Comparison of ENCODE assay signal across 1 cellular context in genomic region chr6:47061631-47062300, GRCh38.
TF ChIP-seq lines count a peak whose summit lies in the region.

No MANE protein-coding gene starts in this region.

TF ChIP-seq in GM23338, 12 proteins besides CTCF, POLR2A, EP300 and RAD21 (continued from another document):
- TF ChIP-seq ZNF462 (CRISPR knock-in tag; IDR thresholded peaks at IDR 0.05) = no peak
- TF ChIP-seq, protein P1, sequence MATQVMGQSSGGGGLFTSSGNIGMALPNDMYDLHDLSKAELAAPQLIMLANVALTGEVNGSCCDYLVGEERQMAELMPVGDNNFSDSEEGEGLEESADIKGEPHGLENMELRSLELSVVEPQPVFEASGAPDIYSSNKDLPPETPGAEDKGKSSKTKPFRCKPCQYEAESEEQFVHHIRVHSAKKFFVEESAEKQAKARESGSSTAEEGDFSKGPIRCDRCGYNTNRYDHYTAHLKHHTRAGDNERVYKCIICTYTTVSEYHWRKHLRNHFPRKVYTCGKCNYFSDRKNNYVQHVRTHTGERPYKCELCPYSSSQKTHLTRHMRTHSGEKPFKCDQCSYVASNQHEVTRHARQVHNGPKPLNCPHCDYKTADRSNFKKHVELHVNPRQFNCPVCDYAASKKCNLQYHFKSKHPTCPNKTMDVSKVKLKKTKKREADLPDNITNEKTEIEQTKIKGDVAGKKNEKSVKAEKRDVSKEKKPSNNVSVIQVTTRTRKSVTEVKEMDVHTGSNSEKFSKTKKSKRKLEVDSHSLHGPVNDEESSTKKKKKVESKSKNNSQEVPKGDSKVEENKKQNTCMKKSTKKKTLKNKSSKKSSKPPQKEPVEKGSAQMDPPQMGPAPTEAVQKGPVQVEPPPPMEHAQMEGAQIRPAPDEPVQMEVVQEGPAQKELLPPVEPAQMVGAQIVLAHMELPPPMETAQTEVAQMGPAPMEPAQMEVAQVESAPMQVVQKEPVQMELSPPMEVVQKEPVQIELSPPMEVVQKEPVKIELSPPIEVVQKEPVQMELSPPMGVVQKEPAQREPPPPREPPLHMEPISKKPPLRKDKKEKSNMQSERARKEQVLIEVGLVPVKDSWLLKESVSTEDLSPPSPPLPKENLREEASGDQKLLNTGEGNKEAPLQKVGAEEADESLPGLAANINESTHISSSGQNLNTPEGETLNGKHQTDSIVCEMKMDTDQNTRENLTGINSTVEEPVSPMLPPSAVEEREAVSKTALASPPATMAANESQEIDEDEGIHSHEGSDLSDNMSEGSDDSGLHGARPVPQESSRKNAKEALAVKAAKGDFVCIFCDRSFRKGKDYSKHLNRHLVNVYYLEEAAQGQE (IDR thresholded peaks at IDR 0.05; ENCODE audit: unreplicated experiment) = no peak
- TF ChIP-seq EZH2phosphoT487 (IDR thresholded peaks at IDR 0.05; ENCODE audit: unreplicated experiment) = no peak
- TF ChIP-seq EZH2 (IDR thresholded peaks at IDR 0.05; ENCODE audit: low read depth, unreplicated experiment) = no peak
